Comparison of ENCODE assay signal across 10 cellular contexts in the genomic region with DNA sequence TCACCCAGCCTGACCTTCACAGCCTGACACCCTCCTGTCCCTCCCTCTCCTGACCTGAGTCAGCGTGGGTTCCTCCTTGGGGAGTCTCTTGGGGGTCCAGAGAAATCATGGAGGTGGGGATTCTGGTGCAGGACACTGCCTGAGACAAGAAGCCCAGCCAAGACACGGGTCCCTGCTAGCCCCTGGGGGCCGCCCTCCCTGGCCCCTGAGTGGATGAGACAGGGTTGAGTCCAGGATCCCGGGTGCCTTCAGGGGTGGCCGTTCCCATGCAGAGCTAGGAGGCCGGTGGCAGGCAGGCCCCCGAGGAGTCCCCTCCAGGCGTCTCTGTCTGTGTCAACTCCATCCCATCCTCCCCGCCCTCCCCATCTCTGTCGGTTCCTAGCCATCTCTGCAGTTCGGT. TPM values are rescaled to one million over a fixed set of nuclear protein-coding genes. Genes with fewer than 3 reads are reported as not detected.
DNase-seq lines count a peak whose midpoint lies in the region; ATAC-seq lines count a peak whose summit lies in the region.
"Had no signal": no experiment of that assay in that cellular context is flagged by ENCODE, and none has a peak within 500 bp of the region (broad histone marks: within the 10 kb centered on the region; RNA-seq: fewer than 3 reads in every experiment).

No MANE protein-coding gene starts in this region.

- POLR2A ChIA-PET in activated CD8-positive, alpha-beta T cell treated with anti-CD3 and anti-CD28 coated beads, Interleukin-2, amount 10 ng/mL, durations not matched to agents 7 days and 5 days (lab: Charles Lee), result no interaction called here

- no peak for ATAC-seq in activated CD8-positive, alpha-beta T cell treated with anti-CD3 and anti-CD28 coated beads, Interleukin-2, amount 10 ng/mL, durations not matched to agents 7 days and 5 days
- ATAC-seq in stimulated activated naive B cell treated with anti-CD40 and anti-IgM and Interleukin-4, amounts not matched to agents 10 μg/mL and 1 μg/mL and 100 μg/mL, for 72 hours (replicated peaks), result no peak
- ATAC-seq in HG02678 (IDR thresholded peaks at IDR 0.05; ENCODE audit: unreplicated experiment) (no peak), HG02623 (IDR thresholded peaks at IDR 0.05; ENCODE audit: unreplicated experiment) (no peak)

- CTCF ChIA-PET in activated naive CD4-positive, alpha-beta T cell treated with anti-CD3 and anti-CD28 coated beads, Interleukin-2, amount 10 ng/mL, durations not matched to agents 7 days and 5 days (lab: Charles Lee), result no interaction called here
- CTCF ChIA-PET in activated CD8-positive, alpha-beta T cell treated with anti-CD3 and anti-CD28 coated beads, Interleukin-2, amount 10 ng/mL, durations not matched to agents 7 days and 5 days (lab: Charles Lee), result no interaction called here

- peaks cover 38% of the 10 kb centered on the region for H3K4me1 Mint-ChIP-seq in activated naive CD4-positive, alpha-beta T cell treated with anti-CD3 and anti-CD28 coated beads, Interleukin-2, amount 10 ng/mL, durations not matched to agents 7 days and 5 days
- H3K4me1 Mint-ChIP-seq in activated CD8-positive, alpha-beta T cell treated with anti-CD3 and anti-CD28 coated beads, Interleukin-2, amount 10 ng/mL, durations not matched to agents 7 days and 5 days (ENCODE audit: low read depth), result peaks cover 26% of the 10 kb centered on the region
- H3K4me1 Mint-ChIP-seq in immature natural killer cell, result peaks cover 31 to 35% of the 10 kb centered on the region in 2 donors
- peaks cover 31 to 52% of the 10 kb centered on the region in 2 donors for H3K4me1 Mint-ChIP-seq in stimulated activated naive B cell treated with anti-CD40 and anti-IgM and Interleukin-4, amounts not matched to agents 10 μg/mL and 1 μg/mL and 100 μg/mL, for 72 hours

- H3K27me3 Mint-ChIP-seq in activated naive CD4-positive, alpha-beta T cell treated with anti-CD3 and anti-CD28 coated beads, Interleukin-2, amount 10 ng/mL, durations not matched to agents 7 days and 5 days, result peaks cover 15% of the 10 kb centered on the region
- H3K27me3 Mint-ChIP-seq in activated CD8-positive, alpha-beta T cell treated with anti-CD3 and anti-CD28 coated beads, Interleukin-2, amount 10 ng/mL, durations not matched to agents 7 days and 5 days (ENCODE audit: low read depth), result no peaks in the 10 kb centered on the region
- peaks cover 26 to 34% (median 31%) of the 10 kb centered on the region in 3 donors for H3K27me3 Mint-ChIP-seq in immature natural killer cell (ENCODE audit: low read depth in 3 of 3)
- no peaks in the 10 kb centered on the region for H3K27me3 Mint-ChIP-seq in stimulated activated naive B cell treated with anti-CD40 and anti-IgM and Interleukin-4, amounts not matched to agents 10 μg/mL and 1 μg/mL and 100 μg/mL, for 72 hours

- peak overlapping the region; percentile 92 for H3K27ac Mint-ChIP-seq in activated naive CD4-positive, alpha-beta T cell treated with anti-CD3 and anti-CD28 coated beads, Interleukin-2, amount 10 ng/mL, durations not matched to agents 7 days and 5 days
- peak overlapping the region; percentile 95 for H3K27ac Mint-ChIP-seq in activated CD8-positive, alpha-beta T cell treated with anti-CD3 and anti-CD28 coated beads, Interleukin-2, amount 10 ng/mL, durations not matched to agents 7 days and 5 days
- peak overlapping the region; percentile 80 to 99 (median 98) for H3K27ac Mint-ChIP-seq in immature natural killer cell
- H3K27ac Mint-ChIP-seq in stimulated activated naive B cell treated with anti-CD40 and anti-IgM and Interleukin-4, amounts not matched to agents 10 μg/mL and 1 μg/mL and 100 μg/mL, for 72 hours, result peak overlapping the region; percentile 94

- no peak for DNase-seq in activated naive CD4-positive, alpha-beta T cell treated with anti-CD3 and anti-CD28 coated beads, Interleukin-2, amount 10 ng/mL, durations not matched to agents 7 days and 5 days
- no peak for DNase-seq in activated naive CD4-positive, alpha-beta T cell treated with Interleukin-2 at 50 U/mL for 16 hours
- no peak for DNase-seq in activated CD8-positive, alpha-beta T cell treated with anti-CD3 and anti-CD28 coated beads, Interleukin-2, amount 10 ng/mL, durations not matched to agents 7 days and 5 days
- DNase-seq in immature natural killer cell, result no peak
- no peak for DNase-seq in stimulated activated naive B cell treated with anti-CD40 and anti-IgM and Interleukin-4, amounts not matched to agents 10 μg/mL and 1 μg/mL and 100 μg/mL, for 72 hours
- no peak for DNase-seq in stimulated activated CD4-positive, alpha-beta T cell treated with anti-CD3 and anti-CD28 coated beads, Interleukin-4, amount 100 ng/mL, for 1 hour
- DNase-seq: NCI-H2171 had no signal

- peak overlapping the region; percentile 85 for H3K4me3 Mint-ChIP-seq in activated naive CD4-positive, alpha-beta T cell treated with anti-CD3 and anti-CD28 coated beads, Interleukin-2, amount 10 ng/mL, durations not matched to agents 7 days and 5 days
- H3K4me3 Mint-ChIP-seq in activated CD8-positive, alpha-beta T cell treated with anti-CD3 and anti-CD28 coated beads, Interleukin-2, amount 10 ng/mL, durations not matched to agents 7 days and 5 days, result peak overlapping the region; percentile 85
- H3K4me3 Mint-ChIP-seq in immature natural killer cell, result peak overlapping the region; percentile 85 to 92 (median 90)
- peak overlapping the region; percentile 92 to 93 for H3K4me3 Mint-ChIP-seq in stimulated activated naive B cell treated with anti-CD40 and anti-IgM and Interleukin-4, amounts not matched to agents 10 μg/mL and 1 μg/mL and 100 μg/mL, for 72 hours

- H3K36me3 Mint-ChIP-seq in activated naive CD4-positive, alpha-beta T cell treated with anti-CD3 and anti-CD28 coated beads, Interleukin-2, amount 10 ng/mL, durations not matched to agents 7 days and 5 days, result peaks cover 9% of the 10 kb centered on the region
- peaks cover 19% of the 10 kb centered on the region for H3K36me3 Mint-ChIP-seq in activated CD8-positive, alpha-beta T cell treated with anti-CD3 and anti-CD28 coated beads, Interleukin-2, amount 10 ng/mL, durations not matched to agents 7 days and 5 days (ENCODE audit: low read depth)
- peaks cover 0 to 3% (median 0%) of the 10 kb centered on the region in 3 donors for H3K36me3 Mint-ChIP-seq in immature natural killer cell
- peaks cover 20 to 39% of the 10 kb centered on the region in 2 donors for H3K36me3 Mint-ChIP-seq in stimulated activated naive B cell treated with anti-CD40 and anti-IgM and Interleukin-4, amounts not matched to agents 10 μg/mL and 1 μg/mL and 100 μg/mL, for 72 hours

- no peaks in the 10 kb centered on the region for H3K9me3 Mint-ChIP-seq in activated naive CD4-positive, alpha-beta T cell treated with anti-CD3 and anti-CD28 coated beads, Interleukin-2, amount 10 ng/mL, durations not matched to agents 7 days and 5 days
- H3K9me3 Mint-ChIP-seq in activated CD8-positive, alpha-beta T cell treated with anti-CD3 and anti-CD28 coated beads, Interleukin-2, amount 10 ng/mL, durations not matched to agents 7 days and 5 days (ENCODE audit: insufficient read depth), result no peaks in the 10 kb centered on the region
- peaks cover 0 to 2% (median 0%) of the 10 kb centered on the region in 6 donors for H3K9me3 Mint-ChIP-seq in immature natural killer cell
- no peaks in the 10 kb centered on the region for H3K9me3 Mint-ChIP-seq in stimulated activated naive B cell treated with anti-CD40 and anti-IgM and Interleukin-4, amounts not matched to agents 10 μg/mL and 1 μg/mL and 100 μg/mL, for 72 hours

RNA-seq across cellular contexts. Expression of gene MAP2K7, which starts 1.6 kb away (rescaled TPM):
- total RNA-seq in activated CD8-positive, alpha-beta T cell treated with anti-CD3 and anti-CD28 coated beads, Interleukin-2, amount 10 ng/mL, durations not matched to agents 7 days and 5 days, result 10 to 100 TPM; 36.5 to 39.9 TPM
- polyA plus RNA-seq in immature natural killer cell, result 1 to 10 TPM; 2.0 to 4.4 (median 2.7) TPM

RNA-seq across cellular contexts. Expression of gene TGFBR3L, which starts 9.3 kb away (rescaled TPM):
- total RNA-seq in activated CD8-positive, alpha-beta T cell treated with anti-CD3 and anti-CD28 coated beads, Interleukin-2, amount 10 ng/mL, durations not matched to agents 7 days and 5 days, result 1 to 10 TPM; 2.7 to 3.6 TPM
- under 1 TPM in 1 of 3 donors, not detected in 2; 0.86 TPM for polyA plus RNA-seq in immature natural killer cell
- total RNA-seq: mesenteric fat pad had no signal

RNA-seq across cellular contexts. Expression of gene SNAPC2, which starts 14.8 kb away (rescaled TPM):
- total RNA-seq in activated CD8-positive, alpha-beta T cell treated with anti-CD3 and anti-CD28 coated beads, Interleukin-2, amount 10 ng/mL, durations not matched to agents 7 days and 5 days, result 10 to 100 TPM; 18.6 to 19.0 TPM
- 10 to 100 TPM; 15.6 to 31.1 (median 17.0) TPM for polyA plus RNA-seq in immature natural killer cell

RNA-seq across cellular contexts. Expression of gene LRRC8E, which starts 17.0 kb away (rescaled TPM):
- total RNA-seq in activated CD8-positive, alpha-beta T cell treated with anti-CD3 and anti-CD28 coated beads, Interleukin-2, amount 10 ng/mL, durations not matched to agents 7 days and 5 days, result not detected
- not detected for polyA plus RNA-seq in immature natural killer cell

RNA-seq across cellular contexts. Expression of gene CTXN1, which starts 20.6 kb away (rescaled TPM):
- under 1 TPM; 0.31 to 0.37 TPM for total RNA-seq in activated CD8-positive, alpha-beta T cell treated with anti-CD3 and anti-CD28 coated beads, Interleukin-2, amount 10 ng/mL, durations not matched to agents 7 days and 5 days
- not detected for polyA plus RNA-seq in immature natural killer cell
